Comparison of ENCODE assay signal across 7 cellular contexts in the genomic region with DNA sequence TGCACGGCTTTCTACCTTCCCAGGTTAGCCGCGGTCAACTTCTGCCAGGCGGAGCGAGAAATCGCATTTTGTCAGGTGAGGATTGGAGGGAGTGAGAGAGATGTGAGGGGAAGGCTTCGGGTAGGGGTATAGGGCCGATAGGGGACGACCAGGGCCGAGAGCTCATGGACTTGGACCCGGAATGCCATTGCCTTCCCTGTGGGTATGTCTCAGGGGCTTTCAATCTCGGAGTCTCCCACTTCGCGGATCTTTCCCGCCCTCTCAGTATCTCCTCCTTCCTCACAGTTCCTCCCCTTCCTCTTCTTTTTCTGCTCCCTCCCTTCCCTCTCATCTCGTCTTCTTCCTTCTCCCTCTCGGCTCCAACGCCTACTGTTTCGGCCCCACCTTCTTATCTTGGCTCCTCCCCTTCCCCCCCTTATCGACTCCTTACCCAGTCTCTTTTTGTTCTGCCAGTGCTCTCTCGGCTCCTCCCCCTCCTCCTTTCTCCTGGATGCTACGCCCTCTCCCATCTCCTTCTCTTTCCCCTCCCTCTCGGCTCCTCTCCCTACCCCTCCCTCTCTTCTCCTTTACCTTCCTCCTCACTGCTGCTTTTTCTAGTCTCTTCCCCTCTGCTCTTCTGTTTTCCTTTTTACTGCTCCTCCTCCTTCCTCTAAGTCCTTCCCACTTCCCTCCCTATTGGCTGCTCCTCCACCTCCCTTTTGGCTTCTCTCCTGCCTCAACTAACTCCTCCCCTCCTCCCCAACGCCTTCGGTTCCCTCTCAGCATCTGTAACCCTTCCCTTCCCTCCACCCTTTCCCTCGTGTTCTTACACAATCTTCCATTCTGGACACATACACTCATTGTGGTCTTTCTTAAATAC. TPM values are rescaled to one million over a fixed set of nuclear protein-coding genes. Genes with fewer than 3 reads are reported as not detected.
DNase-seq lines count a peak whose midpoint lies in the region; ATAC-seq and TF ChIP-seq lines count a peak whose summit lies in the region.

No MANE protein-coding gene starts in this region.

- DNase-seq in NCI-H1694 treated with DMSO at 0.1 percent for 48 hours (lab: John Stamatoyannopoulos, UW) (peak; percentile 80), T-helper 17 cell (peak; percentile 19 to 56 (median 42)), astrocyte of the cerebellum (ENCODE audit: low read depth) (peak; percentile 87), hepatic stellate cell (ENCODE audit: low spot score) (peak; percentile 72), putamen (ENCODE audit: low spot score) (peak; percentile 87)

- peak overlapping the region; percentile 58 for H3K4me3 ChIP-seq in astrocyte of the cerebellum (ENCODE audit: low read depth, low read length)

- no peak for TF ChIP-seq CTCF in astrocyte of the cerebellum (IDR thresholded peaks at IDR 0.05; ENCODE audit: low read depth, low read length, missing control alignments)

- peaks cover 13% of the 10 kb centered on the region for H3K4me1 Mint-ChIP-seq in T-helper 17 cell

- peaks cover 3% of the 10 kb centered on the region for H3K36me3 Mint-ChIP-seq in T-helper 17 cell (ENCODE audit: low read depth)

- ATAC-seq in GM18505 (IDR thresholded peaks at IDR 0.05; ENCODE audit: unreplicated experiment) = peak; percentile 60
- ATAC-seq in HG02885 (IDR thresholded peaks at IDR 0.05; ENCODE audit: poor library complexity, unreplicated experiment) = peak; percentile 71
- peak; percentile 70 for ATAC-seq in T-helper 17 cell

- H3K9me3 ChIP-seq in T-helper 17 cell (ENCODE audit: control insufficient read depth, low read length, poor library complexity, severe bottlenecking) = no peaks in the 10 kb centered on the region

- in situ Hi-C loops in astrocyte of the cerebellum (cut with HindIII; ENCODE audit: low sequenced_read_pairs) = no loop called here

- no peaks in the 10 kb centered on the region for H3K27me3 Mint-ChIP-seq in T-helper 17 cell

- TF ChIP-seq POLR2A in GM18505 (IDR thresholded peaks at IDR 0.05; ENCODE audit: borderline replicate concordance, extremely low read depth, insufficient read depth, insufficient read length) = no peak

- peak overlapping the region; percentile 96 for H3K4me3 Mint-ChIP-seq in T-helper 17 cell

- peak overlapping the region; percentile 92 for H3K27ac Mint-ChIP-seq in T-helper 17 cell

RNA-seq across cellular contexts. Expression of a gene that starts 29.4 kb away (rescaled TPM):
- 100 to 1,000 TPM; 239 TPM for total RNA-seq in T-helper 17 cell

Comparison
In these comparisons a context has a peak if more than half of its experiments do, and no peak if none do; other contexts are left out.
1. Peak in every context shown above with its lines: DNase-seq, ATAC-seq and H3K4me3 ChIP-seq.